In genomic region chr6:10429638-10430427, GRCh38 we compare ENCODE assay signal across 9 cellular contexts. TPM values are rescaled to one million over a fixed set of nuclear protein-coding genes. Genes with fewer than 3 reads are reported as not detected.
DNase-seq lines count a peak whose midpoint lies in the region; TF ChIP-seq lines count a peak whose summit lies in the region.
"Had no signal": no experiment of that assay in that cellular context is flagged by ENCODE, and none has a peak within 500 bp of the region (broad histone marks: within the 10 kb centered on the region; RNA-seq: fewer than 3 reads in every experiment).

No MANE protein-coding gene starts in this region.

- no peaks in the 10 kb centered on the region for H3K36me3 ChIP-seq in GM23248 (ENCODE audit: low read depth)

- H3K9me2 ChIP-seq in GM23248 (ENCODE audit: insufficient read depth): no peaks in the 10 kb centered on the region

- 17 to 18% methylated on average over 12 of the region's 12 CpGs for WGBS in GM23248 (ENCODE audit: low coverage in 1 of 2, low lambda C conversion rate in 2 of 2, missing lambda C conversion rate in 2 of 2), 2 experiments

- peak overlapping the region; percentile 87 for H2AFZ ChIP-seq in GM23248

- H3K4me3 ChIP-seq in GM23248: peak overlapping the region; percentile 67

- H3K9me3 ChIP-seq in GM23248 (ENCODE audit: low read depth): no peaks in the 10 kb centered on the region

- no peaks in the 10 kb centered on the region for H4K20me1 ChIP-seq in GM23248 (ENCODE audit: insufficient read depth)

- H3F3A ChIP-seq in GM23248 (ENCODE audit: insufficient read depth): 0 out of 2 replicates have a peak, but pooled peaks cover 3% of the 10 kb centered on the region

- H3K27me3 ChIP-seq in GM23248 (replicated peaks; ENCODE audit: insufficient read depth): 0 out of 2 replicates have a peak, but pooled peaks cover 7% of the 10 kb centered on the region

- peak; percentile 79 for TF ChIP-seq CTCF in 22Rv1 (IDR thresholded peaks at IDR 0.05)

- DNase-seq in ELF-1 (ENCODE audit: low read depth, low spot score): peak; percentile 39
- DNase-seq in GM23248: peak; percentile 79
- DNase-seq in KG1 (lab: John Stamatoyannopoulos, UW): peak; percentile 16
- DNase-seq in SHP77 (lab: John Stamatoyannopoulos, UW): peak; percentile 59 to 68
- peak; percentile 42 for DNase-seq in fibroblast of gingiva (ENCODE audit: low read depth)
- peak; percentile 59 for DNase-seq in renal cortical epithelial cell (ENCODE audit: low read depth)
- DNase-seq in stimulated activated CD4-positive, alpha-beta T cell treated with anti-CD3 and anti-CD28 coated beads, Interleukin-4, amount 100 ng/mL, for 1 hour: no peak

- H3K4me2 ChIP-seq in GM23248 (ENCODE audit: unreplicated experiment): peak overlapping the region; percentile 77

- peaks cover 12% of the 10 kb centered on the region; the same call in 1 of the 2 replicates for H3K4me1 ChIP-seq in GM23248 (ENCODE audit: insufficient read depth)

- H3K79me2 ChIP-seq in GM23248 (ENCODE audit: insufficient read depth): no peaks in the 10 kb centered on the region

- in situ Hi-C loops in GM23248 (cut with MboI): no loop called here

- H3K9ac ChIP-seq in GM23248: peak overlapping the region; percentile 59

- H3K27ac ChIP-seq in 22Rv1 (no peak overlapping the region), GM23248 (no peak overlapping the region)

RNA-seq across cellular contexts. Expression of gene TFAP2A, which starts 15.0 kb away (rescaled TPM):
- 1.9 and 2.5 TPM in 2 replicates for total RNA-seq in GM23248 (2014; rRNA removed; shearing (Covaris generic))
- polyA plus RNA-seq in GM23248 (2016; fragmentation: Nextera tagmentation; extraction: Ambion mirVana): 7.2 and 8.4 TPM in 2 replicates
- 2.3 and 11.2 TPM in 2 replicates for total RNA-seq in renal cortical epithelial cell
- polyA plus RNA-seq: IgD-negative memory B cell had no signal
